ENCODE assay signal across 20 cellular contexts in genomic region chr16:85595812-85596495, GRCh38.
"Had no signal": no experiment of that assay in that cellular context is flagged by ENCODE, and none has a peak within 500 bp of the region (broad histone marks: within the 10 kb centered on the region; RNA-seq: fewer than 3 reads in every experiment).

No MANE protein-coding gene starts in this region.

- H3K27me3 ChIP-seq: hepatocyte, suprapubic skin, transverse colon, uterus had no signal

- ATAC-seq: activated CD4-positive, alpha-beta T cell treated with anti-CD3 and anti-CD28 coated beads for 36 hours; activated CD8-positive, alpha-beta memory T cell treated with anti-CD3 and anti-CD28 coated beads, Interleukin-2, amount 10 ng/mL, durations not matched to agents 7 days and 5 days; left cardiac atrium; stimulated activated naive CD8-positive, alpha-beta T cell treated with anti-CD3 and anti-CD28 coated beads, Interleukin-15, amount 100 ng/mL, for 72 hours had no signal

- DNase-seq: activated CD4-positive, alpha-beta memory T cell treated with anti-CD3 and anti-CD28 coated beads, Interleukin-2, amount 10 ng/mL, durations not matched to agents 7 days and 5 days; activated CD4-positive, alpha-beta T cell treated with anti-CD3 and anti-CD28 coated beads for 36 hours; activated CD8-positive, alpha-beta memory T cell treated with anti-CD3 and anti-CD28 coated beads, Interleukin-2, amount 10 ng/mL, durations not matched to agents 7 days and 5 days; activated effector memory CD4-positive, alpha-beta T cell treated with Interleukin-2 at 50 U/mL for 16 hours; activated naive CD4-positive, alpha-beta T cell treated with anti-CD3 and anti-CD28 coated beads, Interleukin-2, amount 10 ng/mL, durations not matched to agents 7 days and 5 days; activated T-cell treated with anti-CD3 and anti-CD28 coated beads, Interleukin-2, amount 50 U/mL, for 1 hour; dermis blood vessel endothelial cell; effector memory CD4-positive, alpha-beta T cell; foreskin fibroblast; left cardiac atrium; mesendoderm; stimulated activated CD4-positive, alpha-beta T cell treated with anti-CD3 and anti-CD28 coated beads, Interleukin-2, amount 100 ng/mL, for 24 hours; stimulated activated naive CD8-positive, alpha-beta T cell treated with anti-CD3 and anti-CD28 coated beads, Interleukin-15, amount 100 ng/mL, for 72 hours; transverse colon; uterus had no signal

- H3K9me3 ChIP-seq: suprapubic skin, transverse colon, uterus had no signal

- H3K4me1 ChIP-seq: uterus had no signal

- H3K27ac Mint-ChIP-seq: activated CD4-positive, alpha-beta memory T cell treated with anti-CD3 and anti-CD28 coated beads, Interleukin-2, amount 10 ng/mL, durations not matched to agents 7 days and 5 days; activated CD4-positive, alpha-beta T cell treated with anti-CD3 and anti-CD28 coated beads for 36 hours; activated CD8-positive, alpha-beta memory T cell treated with anti-CD3 and anti-CD28 coated beads, Interleukin-2, amount 10 ng/mL, durations not matched to agents 7 days and 5 days; activated naive CD4-positive, alpha-beta T cell treated with anti-CD3 and anti-CD28 coated beads, Interleukin-2, amount 10 ng/mL, durations not matched to agents 7 days and 5 days; nephron; T-helper 2 cell treated with Interferon-gamma antibody and Interleukin-4, amounts not matched to agents 5 μg/mL and 100 μg/mL, for 36 hours had no signal

- H2AFZ ChIP-seq: hepatocyte had no signal

- H3K27me3 Mint-ChIP-seq: activated CD4-positive, alpha-beta memory T cell treated with anti-CD3 and anti-CD28 coated beads, Interleukin-2, amount 10 ng/mL, durations not matched to agents 7 days and 5 days; activated CD4-positive, alpha-beta T cell treated with anti-CD3 and anti-CD28 coated beads for 36 hours; activated CD8-positive, alpha-beta memory T cell treated with anti-CD3 and anti-CD28 coated beads, Interleukin-2, amount 10 ng/mL, durations not matched to agents 7 days and 5 days; activated naive CD4-positive, alpha-beta T cell treated with anti-CD3 and anti-CD28 coated beads, Interleukin-2, amount 10 ng/mL, durations not matched to agents 7 days and 5 days; stimulated activated naive CD8-positive, alpha-beta T cell treated with anti-CD3 and anti-CD28 coated beads, Interleukin-15, amount 100 ng/mL, for 72 hours had no signal

- H3K27ac ChIP-seq: epithelial cell of prostate, hepatocyte, suprapubic skin, transverse colon, uterus had no signal

- H3K4me3 Mint-ChIP-seq: activated CD4-positive, alpha-beta memory T cell treated with anti-CD3 and anti-CD28 coated beads, Interleukin-2, amount 10 ng/mL, durations not matched to agents 7 days and 5 days; activated CD4-positive, alpha-beta T cell treated with anti-CD3 and anti-CD28 coated beads for 36 hours; activated CD8-positive, alpha-beta memory T cell treated with anti-CD3 and anti-CD28 coated beads, Interleukin-2, amount 10 ng/mL, durations not matched to agents 7 days and 5 days; activated naive CD4-positive, alpha-beta T cell treated with anti-CD3 and anti-CD28 coated beads, Interleukin-2, amount 10 ng/mL, durations not matched to agents 7 days and 5 days; nephron; stimulated activated naive CD8-positive, alpha-beta T cell treated with anti-CD3 and anti-CD28 coated beads, Interleukin-15, amount 100 ng/mL, for 72 hours; T-helper 2 cell treated with Interferon-gamma antibody and Interleukin-4, amounts not matched to agents 5 μg/mL and 100 μg/mL, for 36 hours had no signal

- H3K36me3 ChIP-seq: suprapubic skin, transverse colon, uterus had no signal

- H3K4me2 ChIP-seq: hepatocyte had no signal

- H3K4me1 Mint-ChIP-seq: activated CD4-positive, alpha-beta memory T cell treated with anti-CD3 and anti-CD28 coated beads, Interleukin-2, amount 10 ng/mL, durations not matched to agents 7 days and 5 days; activated CD4-positive, alpha-beta T cell treated with anti-CD3 and anti-CD28 coated beads for 36 hours had no signal

- H3K4me3 ChIP-seq: hepatocyte, suprapubic skin, transverse colon, uterus had no signal

- H3K36me3 Mint-ChIP-seq: activated CD8-positive, alpha-beta memory T cell treated with anti-CD3 and anti-CD28 coated beads, Interleukin-2, amount 10 ng/mL, durations not matched to agents 7 days and 5 days; activated naive CD4-positive, alpha-beta T cell treated with anti-CD3 and anti-CD28 coated beads, Interleukin-2, amount 10 ng/mL, durations not matched to agents 7 days and 5 days had no signal

- H3K9me3 Mint-ChIP-seq: activated CD4-positive, alpha-beta memory T cell treated with anti-CD3 and anti-CD28 coated beads, Interleukin-2, amount 10 ng/mL, durations not matched to agents 7 days and 5 days; activated naive CD4-positive, alpha-beta T cell treated with anti-CD3 and anti-CD28 coated beads, Interleukin-2, amount 10 ng/mL, durations not matched to agents 7 days and 5 days; nephron; stimulated activated naive CD8-positive, alpha-beta T cell treated with anti-CD3 and anti-CD28 coated beads, Interleukin-15, amount 100 ng/mL, for 72 hours; T-helper 2 cell treated with Interferon-gamma antibody and Interleukin-4, amounts not matched to agents 5 μg/mL and 100 μg/mL, for 36 hours had no signal
